15 cellular contexts compared by ENCODE assay signal in genomic region chr21:46121286-46122221, GRCh38. TPM values are rescaled to one million over a fixed set of nuclear protein-coding genes. Genes with fewer than 3 reads are reported as not detected.
DNase-seq lines count a peak whose midpoint lies in the region; ATAC-seq and TF ChIP-seq lines count a peak whose summit lies in the region.
"Had no signal": no experiment of that assay in that cellular context is flagged by ENCODE, and none has a peak within 500 bp of the region (broad histone marks: within the 10 kb centered on the region; RNA-seq: fewer than 3 reads in every experiment).

No MANE protein-coding gene starts in this region.

- H3K4me1 ChIP-seq in gastroesophageal sphincter: no peaks in the 10 kb centered on the region

- DNase-seq in BJ (ENCODE audit: low read depth): no peak
- DNase-seq in MG63: peak; percentile 4
- DNase-seq in posterior vena cava (ENCODE audit: low spot score): peak; percentile 78
- DNase-seq in superior temporal gyrus (ENCODE audit: extremely low spot score): no peak
- DNase-seq in anterior cingulate cortex (lab: John Stamatoyannopoulos, UW): no peak
- no peak for DNase-seq in effector CD4-positive, alpha-beta T cell
- DNase-seq: Calu3; GOT3; NCI-H345; stimulated activated CD4-positive, alpha-beta T cell treated with anti-CD3 and anti-CD28 coated beads, Interleukin-2, amount 100 ng/mL, for 24 hours; stimulated activated naive CD4-positive, alpha-beta T cell had no signal

- no peak for ATAC-seq in gastroesophageal sphincter
- no peak for ATAC-seq in HG03139 (IDR thresholded peaks at IDR 0.05; ENCODE audit: unreplicated experiment)

- no peaks in the 10 kb centered on the region for H3K9me3 ChIP-seq in MG63
- H3K9me3 ChIP-seq in gastroesophageal sphincter: no peaks in the 10 kb centered on the region
- H3K9me3 ChIP-seq: neutrophil had no signal

- no peak for TF ChIP-seq POLR2A in gastroesophageal sphincter (IDR thresholded peaks at IDR 0.05)

- WGBS in gastroesophageal sphincter (ENCODE audit: low coverage in 1 of 2), 2 donors: no CpG with 5 or more reads among the region's 29 CpGs

- H3K27me3 ChIP-seq in BJ (ENCODE audit: control insufficient read depth, insufficient read depth, low read length): no peaks in the 10 kb centered on the region
- no peaks in the 10 kb centered on the region for H3K27me3 ChIP-seq in MG63
- H3K27me3 ChIP-seq in gastroesophageal sphincter: no peaks in the 10 kb centered on the region
- H3K27me3 ChIP-seq: neutrophil had no signal

- H3K4me3 ChIP-seq in BJ (ENCODE audit: low read depth, low read length) (no peak overlapping the region), MG63 (no peak overlapping the region), gastroesophageal sphincter (no peak overlapping the region)

- intact Hi-C loops in posterior vena cava (cut with DNase I): no loop called here

- CTCF ChIA-PET in BJ (lab: Yijun Ruan, JAX): interaction anchor here (0.7 to 1.3 kb wide), 3 partner anchors 15 to 148 kb away, joined by 3 read pairs; no protein-coding TSS in a partner anchor

- POLR2A ChIA-PET in BJ (lab: Charles Lee): no interaction called here

- no peak for TF ChIP-seq EP300 in gastroesophageal sphincter (IDR thresholded peaks at IDR 0.05)

- TF ChIP-seq CTCF in BJ (IDR thresholded peaks at IDR 0.05; ENCODE audit: insufficient read depth, low read depth, low read length) (0 out of 2 replicates have a peak, but pooled peaks have one; percentile 7), gastroesophageal sphincter (IDR thresholded peaks at IDR 0.05) (no peak)

- H3K36me3 ChIP-seq in BJ (ENCODE audit: control insufficient read depth, insufficient read depth, low read length) (peaks cover 86% of the 10 kb centered on the region), MG63 (peaks cover 97% of the 10 kb centered on the region), gastroesophageal sphincter (peaks cover 0 to 100% of the 10 kb centered on the region in 2 donors)
- H3K36me3 ChIP-seq: neutrophil had no signal

- H3K27ac ChIP-seq in gastroesophageal sphincter: peak overlapping the region in 3 of 4 donors; percentile 56 to 63 (median 58)
- H3K27ac ChIP-seq: neutrophil had no signal

RNA-seq across cellular contexts. Expression of gene COL6A2, which starts 23.6 kb away (rescaled TPM):
- polyA plus RNA-seq in BJ (2011; rRNA removed): 412 and 665 TPM in 2 replicates
- 246 and 249 TPM in 2 replicates for polyA minus RNA-seq in BJ (2011; rRNA and poly(A)+ RNA removed)
- 949 and 1,198 TPM in 2 replicates for total RNA-seq in MG63 (2014; rRNA removed; shearing (Covaris generic); ENCODE audit: low replicate concordance)
- total RNA-seq in gastroesophageal sphincter: 1,000 to 10,000 TPM in 3 of 4 donors, 100 to 1,000 TPM in 1; 720 to 1,286 (median 1,215) TPM
- 1,000 to 10,000 TPM; 1,504 to 1,642 TPM for total RNA-seq in posterior vena cava

RNA-seq across cellular contexts. Expression of gene FTCD, which starts 33.8 kb away (rescaled TPM):
- 0.05 and 0.06 TPM in 2 replicates for polyA plus RNA-seq in BJ (2011; rRNA removed)
- not detected in 2 replicates for polyA minus RNA-seq in BJ (2011; rRNA and poly(A)+ RNA removed)
- total RNA-seq in MG63 (2014; rRNA removed; shearing (Covaris generic); ENCODE audit: low replicate concordance): not detected in 2 replicates
- total RNA-seq in gastroesophageal sphincter (1 to 10 TPM in 1 of 4 donors, under 1 TPM in 1, not detected in 2; 0.31 to 1.5 TPM), posterior vena cava (1 to 10 TPM in 1 of 2 donors, under 1 TPM in 1; 0.29 to 1.2 TPM)
- polyA plus RNA-seq: keratinocyte had no signal

Comparison
In these comparisons a context has a peak if more than half of its experiments do, and no peak if none do; other contexts are left out.
1. DNase-seq: peak in MG63 (single experiment) and posterior vena cava (single experiment); none in BJ (single experiment), superior temporal gyrus (single experiment), anterior cingulate cortex (0 of 58) and effector CD4-positive, alpha-beta T cell (single experiment).